In genomic region chr10:21138769-21139324, GRCh38 we compare ENCODE assay signal across 1 cellular context.
TF ChIP-seq lines count a peak whose summit lies in the region.

No MANE protein-coding gene starts in this region.

TF ChIP-seq in SK-N-SH treated with all-trans-retinoic acid at 6 μM for 48 hours, 23 proteins besides CTCF, POLR2A, EP300 and RAD21 (continued from another document):
- TF ChIP-seq CREB5 (CRISPR knock-in tag; IDR thresholded peaks at IDR 0.05; ENCODE audit: low read depth) (peak; percentile 63), ZFP30 (CRISPR knock-in tag; IDR thresholded peaks at IDR 0.05) (no peak; the same call in 1 of the 2 replicates), PPARA (CRISPR knock-in tag; IDR thresholded peaks at IDR 0.05; ENCODE audit: borderline replicate concordance) (no peak), ZC3H10 (CRISPR knock-in tag; IDR thresholded peaks at IDR 0.05) (no peak)
TF ChIP-seq in SK-N-SH treated with all-trans-retinoic acid at 6 μM for 48 hours: peak in this region for 7.
